Comparison of ENCODE assay signal across 2 cellular contexts in the genomic region with DNA sequence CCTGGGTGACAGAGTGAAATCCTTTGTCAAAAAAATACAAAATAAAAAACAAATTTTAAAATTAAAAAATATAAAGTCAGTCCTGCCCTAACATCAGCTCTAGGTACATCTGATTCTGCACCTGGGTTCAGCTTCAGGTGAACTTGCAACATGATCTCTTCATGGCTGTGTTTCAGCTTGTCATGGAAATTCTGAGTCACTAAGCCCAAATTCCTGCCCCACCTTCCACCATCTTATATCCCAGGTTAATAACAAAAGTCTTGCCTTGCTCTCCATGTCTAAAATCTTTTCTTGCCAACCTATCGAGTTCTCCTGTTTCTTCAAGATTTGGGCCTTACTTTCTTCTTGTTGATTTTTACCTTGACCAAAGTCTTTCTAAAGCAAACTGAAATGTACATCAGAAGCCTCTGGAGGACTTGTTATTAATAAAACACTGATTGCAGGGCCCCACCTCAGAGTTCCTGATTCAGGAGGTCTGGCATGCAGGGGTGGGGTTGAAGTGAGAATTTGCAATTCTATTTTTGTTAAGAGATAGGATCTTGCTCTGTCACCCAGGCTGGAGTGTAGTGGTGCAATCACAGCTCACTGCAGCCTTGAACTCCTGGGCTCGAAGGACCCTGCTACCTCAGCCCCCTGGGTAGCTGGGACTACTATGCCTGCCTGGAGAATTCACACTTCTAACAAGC.
TF ChIP-seq lines count a peak whose summit lies in the region.

No MANE protein-coding gene starts in this region.

TF ChIP-seq in H1, 55 proteins besides CTCF, POLR2A, EP300 and RAD21 (continued from another document):
- no peak for TF ChIP-seq ZNF274 (IDR thresholded peaks at IDR 0.05; ENCODE audit: borderline replicate concordance, extremely low read depth, low read length)

TF ChIP-seq in SK-N-SH treated with all-trans-retinoic acid at 6 μM for 48 hours, 23 proteins besides CTCF, POLR2A, EP300 and RAD21 (continued from another document):
- TF ChIP-seq, protein P1, sequence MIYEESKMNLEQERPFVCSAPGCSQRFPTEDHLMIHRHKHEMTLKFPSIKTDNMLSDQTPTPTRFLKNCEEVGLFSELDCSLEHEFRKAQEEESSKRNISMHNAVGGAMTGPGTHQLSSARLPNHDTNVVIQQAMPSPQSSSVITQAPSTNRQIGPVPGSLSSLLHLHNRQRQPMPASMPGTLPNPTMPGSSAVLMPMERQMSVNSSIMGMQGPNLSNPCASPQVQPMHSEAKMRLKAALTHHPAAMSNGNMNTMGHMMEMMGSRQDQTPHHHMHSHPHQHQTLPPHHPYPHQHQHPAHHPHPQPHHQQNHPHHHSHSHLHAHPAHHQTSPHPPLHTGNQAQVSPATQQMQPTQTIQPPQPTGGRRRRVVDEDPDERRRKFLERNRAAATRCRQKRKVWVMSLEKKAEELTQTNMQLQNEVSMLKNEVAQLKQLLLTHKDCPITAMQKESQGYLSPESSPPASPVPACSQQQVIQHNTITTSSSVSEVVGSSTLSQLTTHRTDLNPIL (CRISPR knock-in tag; IDR thresholded peaks at IDR 0.05; ENCODE audit: low read depth), result no peak
- TF ChIP-seq ARNTL (CRISPR knock-in tag; IDR thresholded peaks at IDR 0.05; ENCODE audit: borderline replicate concordance, low read depth) (no peak), PPARA (CRISPR knock-in tag; IDR thresholded peaks at IDR 0.05; ENCODE audit: borderline replicate concordance) (no peak), SNAI2 (CRISPR knock-in tag; IDR thresholded peaks at IDR 0.05) (no peak), ZC3H10 (CRISPR knock-in tag; IDR thresholded peaks at IDR 0.05) (no peak), ZFP3 (CRISPR knock-in tag; IDR thresholded peaks at IDR 0.05) (no peak), ZNF565 (CRISPR knock-in tag; conservative IDR thresholded peaks at IDR 0.05; ENCODE audit: low read depth) (no peak), ZNF70 (CRISPR knock-in tag; IDR thresholded peaks at IDR 0.05) (no peak), RARB (CRISPR knock-in tag; IDR thresholded peaks at IDR 0.05) (no peak), ESRRG (CRISPR knock-in tag; IDR thresholded peaks at IDR 0.05) (no peak), ZFP30 (CRISPR knock-in tag; IDR thresholded peaks at IDR 0.05) (no peak), ZNF8 (CRISPR knock-in tag; IDR thresholded peaks at IDR 0.05) (no peak), TCF4 (CRISPR knock-in tag; IDR thresholded peaks at IDR 0.05; ENCODE audit: borderline replicate concordance) (no peak), CSDC2 (CRISPR knock-in tag; IDR thresholded peaks at IDR 0.05) (no peak), TOX (CRISPR knock-in tag; IDR thresholded peaks at IDR 0.05; ENCODE audit: borderline replicate concordance) (no peak), ISL1 (CRISPR knock-in tag; IDR thresholded peaks at IDR 0.05) (no peak)
- TF ChIP-seq, protein P2, sequence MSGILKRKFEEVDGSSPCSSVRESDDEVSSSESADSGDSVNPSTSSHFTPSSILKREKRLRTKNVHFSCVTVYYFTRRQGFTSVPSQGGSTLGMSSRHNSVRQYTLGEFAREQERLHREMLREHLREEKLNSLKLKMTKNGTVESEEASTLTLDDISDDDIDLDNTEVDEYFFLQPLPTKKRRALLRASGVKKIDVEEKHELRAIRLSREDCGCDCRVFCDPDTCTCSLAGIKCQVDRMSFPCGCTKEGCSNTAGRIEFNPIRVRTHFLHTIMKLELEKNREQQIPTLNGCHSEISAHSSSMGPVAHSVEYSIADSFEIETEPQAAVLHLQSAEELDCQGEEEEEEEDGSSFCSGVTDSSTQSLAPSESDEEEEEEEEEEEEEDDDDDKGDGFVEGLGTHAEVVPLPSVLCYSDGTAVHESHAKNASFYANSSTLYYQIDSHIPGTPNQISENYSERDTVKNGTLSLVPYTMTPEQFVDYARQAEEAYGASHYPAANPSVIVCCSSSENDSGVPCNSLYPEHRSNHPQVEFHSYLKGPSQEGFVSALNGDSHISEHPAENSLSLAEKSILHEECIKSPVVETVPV (CRISPR knock-in tag; IDR thresholded peaks at IDR 0.05), result no peak
- TF ChIP-seq, protein P3, sequence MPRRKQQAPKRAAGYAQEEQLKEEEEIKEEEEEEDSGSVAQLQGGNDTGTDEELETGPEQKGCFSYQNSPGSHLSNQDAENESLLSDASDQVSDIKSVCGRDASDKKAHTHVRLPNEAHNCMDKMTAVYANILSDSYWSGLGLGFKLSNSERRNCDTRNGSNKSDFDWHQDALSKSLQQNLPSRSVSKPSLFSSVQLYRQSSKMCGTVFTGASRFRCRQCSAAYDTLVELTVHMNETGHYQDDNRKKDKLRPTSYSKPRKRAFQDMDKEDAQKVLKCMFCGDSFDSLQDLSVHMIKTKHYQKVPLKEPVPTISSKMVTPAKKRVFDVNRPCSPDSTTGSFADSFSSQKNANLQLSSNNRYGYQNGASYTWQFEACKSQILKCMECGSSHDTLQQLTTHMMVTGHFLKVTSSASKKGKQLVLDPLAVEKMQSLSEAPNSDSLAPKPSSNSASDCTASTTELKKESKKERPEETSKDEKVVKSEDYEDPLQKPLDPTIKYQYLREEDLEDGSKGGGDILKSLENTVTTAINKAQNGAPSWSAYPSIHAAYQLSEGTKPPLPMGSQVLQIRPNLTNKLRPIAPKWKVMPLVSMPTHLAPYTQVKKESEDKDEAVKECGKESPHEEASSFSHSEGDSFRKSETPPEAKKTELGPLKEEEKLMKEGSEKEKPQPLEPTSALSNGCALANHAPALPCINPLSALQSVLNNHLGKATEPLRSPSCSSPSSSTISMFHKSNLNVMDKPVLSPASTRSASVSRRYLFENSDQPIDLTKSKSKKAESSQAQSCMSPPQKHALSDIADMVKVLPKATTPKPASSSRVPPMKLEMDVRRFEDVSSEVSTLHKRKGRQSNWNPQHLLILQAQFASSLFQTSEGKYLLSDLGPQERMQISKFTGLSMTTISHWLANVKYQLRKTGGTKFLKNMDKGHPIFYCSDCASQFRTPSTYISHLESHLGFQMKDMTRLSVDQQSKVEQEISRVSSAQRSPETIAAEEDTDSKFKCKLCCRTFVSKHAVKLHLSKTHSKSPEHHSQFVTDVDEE (CRISPR knock-in tag; IDR thresholded peaks at IDR 0.05), result no peak
- TF ChIP-seq, protein P4, sequence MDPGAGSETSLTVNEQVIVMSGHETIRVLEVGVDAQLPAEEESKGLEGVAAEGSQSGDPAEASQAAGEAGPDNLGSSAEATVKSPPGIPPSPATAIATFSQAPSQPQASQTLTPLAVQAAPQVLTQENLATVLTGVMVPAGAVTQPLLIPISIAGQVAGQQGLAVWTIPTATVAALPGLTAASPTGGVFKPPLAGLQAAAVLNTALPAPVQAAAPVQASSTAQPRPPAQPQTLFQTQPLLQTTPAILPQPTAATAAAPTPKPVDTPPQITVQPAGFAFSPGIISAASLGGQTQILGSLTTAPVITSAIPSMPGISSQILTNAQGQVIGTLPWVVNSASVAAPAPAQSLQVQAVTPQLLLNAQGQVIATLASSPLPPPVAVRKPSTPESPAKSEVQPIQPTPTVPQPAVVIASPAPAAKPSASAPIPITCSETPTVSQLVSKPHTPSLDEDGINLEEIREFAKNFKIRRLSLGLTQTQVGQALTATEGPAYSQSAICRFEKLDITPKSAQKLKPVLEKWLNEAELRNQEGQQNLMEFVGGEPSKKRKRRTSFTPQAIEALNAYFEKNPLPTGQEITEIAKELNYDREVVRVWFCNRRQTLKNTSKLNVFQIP (CRISPR knock-in tag; IDR thresholded peaks at IDR 0.05; ENCODE audit: borderline replicate concordance, low read depth), result no peak
